In genomic region chr1:36458910-36459309, GRCh38 we compare ENCODE assay signal across 14 cellular contexts. TPM values are rescaled to one million over a fixed set of nuclear protein-coding genes. Genes with fewer than 3 reads are reported as not detected.
DNase-seq lines count a peak whose midpoint lies in the region; ATAC-seq and TF ChIP-seq lines count a peak whose summit lies in the region.
"Had no signal": no experiment of that assay in that cellular context is flagged by ENCODE, and none has a peak within 500 bp of the region (broad histone marks: within the 10 kb centered on the region; RNA-seq: fewer than 3 reads in every experiment).

No MANE protein-coding gene starts in this region.

- peaks cover 52 to 63% of the 10 kb centered on the region in 2 donors for H3K36me3 Mint-ChIP-seq in stimulated activated naive B cell treated with anti-CD40 and anti-IgM and Interleukin-4, amounts not matched to agents 10 μg/mL and 1 μg/mL and 100 μg/mL, for 72 hours

- H3K9me3 Mint-ChIP-seq in stimulated activated naive B cell treated with anti-CD40 and anti-IgM and Interleukin-4, amounts not matched to agents 10 μg/mL and 1 μg/mL and 100 μg/mL, for 72 hours = no peaks in the 10 kb centered on the region

- peak; percentile 78 for DNase-seq in activated effector memory CD4-positive, alpha-beta T cell treated with anti-CD3 and anti-CD28 coated beads, Interleukin-2, amount 50 U/mL, for 16 hours
- DNase-seq in activated effector memory CD4-positive, alpha-beta T cell treated with Interleukin-2 at 50 U/mL for 16 hours = no peak
- peak; percentile 28 to 30 for DNase-seq in activated CD4-positive, alpha-beta T cell treated with anti-CD3 and anti-CD28 coated beads for 4 hours
- DNase-seq in foreskin keratinocyte (no peak), DMS114 treated with DMSO at 0.1 percent for 48 hours (lab: John Stamatoyannopoulos, UW; ENCODE audit: unreplicated experiment) (no peak), iPS-NIHi7 (ENCODE audit: extremely low spot score) (no peak)
- DNase-seq in stimulated activated naive B cell treated with anti-CD40 and anti-IgM and Interleukin-4, amounts not matched to agents 10 μg/mL and 1 μg/mL and 100 μg/mL, for 72 hours = no peak
- DNase-seq: gastrocnemius medialis, HCEC 1CT, NCI-H1436, psoas muscle, RPMI8226, stomach had no signal

- H3K27me3 ChIP-seq in foreskin keratinocyte = no peaks in the 10 kb centered on the region
- H3K27me3 ChIP-seq: gastrocnemius medialis, stomach had no signal

- peak overlapping the region; percentile 81 for H3K27ac Mint-ChIP-seq in stimulated activated naive B cell treated with anti-CD40 and anti-IgM and Interleukin-4, amounts not matched to agents 10 μg/mL and 1 μg/mL and 100 μg/mL, for 72 hours

- ATAC-seq in foreskin keratinocyte (peak; percentile 32), GM19324 (IDR thresholded peaks at IDR 0.05; ENCODE audit: low FRiP score, unreplicated experiment) (no peak)
- peak; percentile 83 to 85 for ATAC-seq in stimulated activated naive B cell treated with anti-CD40 and anti-IgM and Interleukin-4, amounts not matched to agents 10 μg/mL and 1 μg/mL and 100 μg/mL, for 72 hours (replicated peaks)
- ATAC-seq: gastrocnemius medialis had no signal

- peaks cover 30 to 49% of the 10 kb centered on the region in 2 donors for H3K4me1 Mint-ChIP-seq in stimulated activated naive B cell treated with anti-CD40 and anti-IgM and Interleukin-4, amounts not matched to agents 10 μg/mL and 1 μg/mL and 100 μg/mL, for 72 hours

- no peaks in the 10 kb centered on the region for H3K27me3 Mint-ChIP-seq in stimulated activated naive B cell treated with anti-CD40 and anti-IgM and Interleukin-4, amounts not matched to agents 10 μg/mL and 1 μg/mL and 100 μg/mL, for 72 hours

- no peaks in the 10 kb centered on the region for H3K4me1 ChIP-seq in foreskin keratinocyte

- H3K27ac ChIP-seq in foreskin keratinocyte = no peak overlapping the region
- H3K27ac ChIP-seq: gastrocnemius medialis, psoas muscle had no signal

- no peak for TF ChIP-seq CTCF in foreskin keratinocyte (conservative IDR thresholded peaks at IDR 0.05)

- peak overlapping the region in 1 of 2 donors; percentile 2 for H3K4me3 Mint-ChIP-seq in stimulated activated naive B cell treated with anti-CD40 and anti-IgM and Interleukin-4, amounts not matched to agents 10 μg/mL and 1 μg/mL and 100 μg/mL, for 72 hours

RNA-seq across cellular contexts. Expression of gene MRPS15, which starts 5.3 kb away (rescaled TPM):
- total RNA-seq in foreskin keratinocyte = 166 and 181 TPM in 2 replicates
- 231 and 260 TPM in 2 replicates for polyA plus RNA-seq in foreskin keratinocyte

RNA-seq across cellular contexts. Expression of gene OSCP1, which starts 8.7 kb away (rescaled TPM):
- total RNA-seq in foreskin keratinocyte = 4.4 and 5.8 TPM in 2 replicates
- 4.9 TPM in 2 replicates for polyA plus RNA-seq in foreskin keratinocyte

RNA-seq across cellular contexts. Expression of gene CSF3R, which starts 23.8 kb away (rescaled TPM):
- total RNA-seq in foreskin keratinocyte = not detected in 2 replicates
- polyA plus RNA-seq in foreskin keratinocyte = not detected in 2 replicates

Comparison
In these comparisons a context has a peak if more than half of its experiments do, and no peak if none do; other contexts are left out.
1. DNase-seq: peak in activated effector memory CD4-positive, alpha-beta T cell treated with anti-CD3 and anti-CD28 coated beads, Interleukin-2, amount 50 U/mL, for 16 hours (single experiment) and activated CD4-positive, alpha-beta T cell treated with anti-CD3 and anti-CD28 coated beads for 4 hours (2 of 2); none in activated effector memory CD4-positive, alpha-beta T cell treated with Interleukin-2 at 50 U/mL for 16 hours (single experiment), foreskin keratinocyte (0 of 2), stimulated activated naive B cell treated with anti-CD40 and anti-IgM and Interleukin-4, amounts not matched to agents 10 μg/mL and 1 μg/mL and 100 μg/mL, for 72 hours (single experiment), DMS114 treated with DMSO at 0.1 percent for 48 hours (single experiment) and iPS-NIHi7 (single experiment).